In the genomic region with DNA sequence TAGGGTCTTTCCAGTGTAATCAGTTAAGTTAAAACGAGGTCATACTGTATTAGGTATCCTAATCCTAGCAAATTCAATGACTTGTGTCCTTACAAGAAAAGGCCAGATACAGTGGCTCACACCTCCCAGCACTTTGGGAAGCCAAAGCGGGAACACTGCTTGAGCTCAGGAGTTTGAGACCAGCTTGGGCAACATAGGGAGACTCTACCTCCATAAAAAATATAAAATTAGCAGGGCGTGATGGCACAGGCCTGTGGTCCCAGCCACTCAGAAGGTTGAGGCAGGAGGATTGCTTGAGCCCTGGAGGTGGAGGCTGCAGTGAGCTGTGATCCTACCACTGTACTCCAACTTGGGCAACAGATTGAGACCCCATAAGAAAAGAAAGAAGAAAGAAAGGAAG, we compare ENCODE assay signal across 28 cellular contexts.
"Had no signal": no experiment of that assay in that cellular context is flagged by ENCODE, and none has a peak within 500 bp of the region (broad histone marks: within the 10 kb centered on the region; RNA-seq: fewer than 3 reads in every experiment).

No MANE protein-coding gene starts in this region.

- DNase-seq: glutamatergic neuron; heart left ventricle; hypothalamus; islet precursor cell; left ventricle myocardium superior; lower lobe of right lung; mesendoderm; naive B cell; natural killer cell; nephron progenitor cell; occipital lobe; pancreas; posterior cingulate gyrus; retina; right cardiac atrium; sigmoid colon; spleen; stimulated activated CD4-positive, alpha-beta T cell treated with anti-CD3 and anti-CD28 coated beads, Interleukin-4, amount 100 ng/mL, for 24 hours; stimulated activated naive CD4-positive, alpha-beta T cell treated with Interleukin-2 at 50 U/mL for 16 hours; stimulated activated naive CD8-positive, alpha-beta T cell treated with anti-CD3 and anti-CD28 coated beads, Interleukin-15, amount 100 ng/mL, for 72 hours; substantia nigra; upper lobe of left lung had no signal

- H3K27me3 ChIP-seq: heart left ventricle, neural progenitor cell, neutrophil, pancreas, sigmoid colon, spleen, tibial nerve, upper lobe of left lung had no signal

- H3K27ac Mint-ChIP-seq: mesothelial cell of epicardium; naive B cell; natural killer cell; nephron progenitor cell; neural progenitor cell; stimulated activated memory B cell treated with anti-CD40 and anti-IgM and Interleukin-4, amounts not matched to agents 10 μg/mL and 1 μg/mL and 100 μg/mL, for 72 hours had no signal

- H3K27ac ChIP-seq: heart left ventricle, lower lobe of right lung, neural progenitor cell, neutrophil, prostate gland, sigmoid colon, spleen, tibial nerve, upper lobe of left lung had no signal

- H3K36me3 Mint-ChIP-seq: mesothelial cell of epicardium; naive B cell; natural killer cell; neural progenitor cell; stimulated activated memory B cell treated with anti-CD40 and anti-IgM and Interleukin-4, amounts not matched to agents 10 μg/mL and 1 μg/mL and 100 μg/mL, for 72 hours had no signal

- H3K27me3 Mint-ChIP-seq: stimulated activated memory B cell treated with anti-CD40 and anti-IgM and Interleukin-4, amounts not matched to agents 10 μg/mL and 1 μg/mL and 100 μg/mL, for 72 hours had no signal

- H3K9me3 ChIP-seq: heart left ventricle, lower lobe of right lung, neutrophil, pancreas, prostate gland, sigmoid colon, spleen, tibial nerve, upper lobe of left lung had no signal

- H3K4me1 Mint-ChIP-seq: naive B cell; natural killer cell; stimulated activated memory B cell treated with anti-CD40 and anti-IgM and Interleukin-4, amounts not matched to agents 10 μg/mL and 1 μg/mL and 100 μg/mL, for 72 hours; stimulated activated naive CD8-positive, alpha-beta T cell treated with anti-CD3 and anti-CD28 coated beads, Interleukin-15, amount 100 ng/mL, for 72 hours had no signal

- H3K9me3 Mint-ChIP-seq: natural killer cell, nephron progenitor cell, neural progenitor cell had no signal

- H3K36me3 ChIP-seq: heart left ventricle, lower lobe of right lung, neural progenitor cell, neutrophil, pancreas, prostate gland, sigmoid colon, spleen, tibial nerve, upper lobe of left lung had no signal

- H3K4me3 Mint-ChIP-seq: mesothelial cell of epicardium; natural killer cell; nephron progenitor cell; neural progenitor cell; stimulated activated memory B cell treated with anti-CD40 and anti-IgM and Interleukin-4, amounts not matched to agents 10 μg/mL and 1 μg/mL and 100 μg/mL, for 72 hours; stimulated activated naive CD8-positive, alpha-beta T cell treated with anti-CD3 and anti-CD28 coated beads, Interleukin-15, amount 100 ng/mL, for 72 hours had no signal

- H3K4me1 ChIP-seq: lower lobe of right lung, neural progenitor cell, prostate gland, tibial nerve, upper lobe of left lung had no signal

- H3K4me3 ChIP-seq: heart left ventricle, lower lobe of right lung, neural progenitor cell, pancreas, prostate gland, sigmoid colon, spleen, tibial nerve, upper lobe of left lung had no signal
